10 cellular contexts compared by ENCODE assay signal in genomic region chr3:12838179-12838965, GRCh38. TPM values are rescaled to one million over a fixed set of nuclear protein-coding genes. Genes with fewer than 3 reads are reported as not detected.
DNase-seq lines count a peak whose midpoint lies in the region; ATAC-seq, FAIRE-seq and TF ChIP-seq lines count a peak whose summit lies in the region.
"Had no signal": no experiment of that assay in that cellular context is flagged by ENCODE, and none has a peak within 500 bp of the region (broad histone marks: within the 10 kb centered on the region; RNA-seq: fewer than 3 reads in every experiment).

No MANE protein-coding gene starts in this region.

- no peak for FAIRE-seq in H1 (lab: Jason Lieb, UNC)

- no peaks in the 10 kb centered on the region for H3K9me2 ChIP-seq in OCI-LY1 (ENCODE audit: low read depth, low read length)

- H4K5ac ChIP-seq in H1 (ENCODE audit: insufficient read length, low read depth, low read length): no peak overlapping the region

- CTCF ChIA-PET in H1 (lab: Charles Lee; ENCODE audit: partially characterized antibody): interaction anchor here (0.6 to 1.4 kb wide), 5 partner anchors 23 to 452 kb away, joined by 3 to 5 read pairs (median 4); no protein-coding TSS in a partner anchor

- H3K9ac ChIP-seq in OCI-LY1 (ENCODE audit: low read length) (no peak overlapping the region; the same call in 1 of the 2 replicates), H1 (replicated peaks in 1 of 4; ENCODE audit: extremely low read depth in 1 of 4, low read depth in 3 of 4, low read length in 3 of 4) (no peak overlapping the region; a peak in 1 of 7 replicates)

- peaks cover 77% of the 10 kb centered on the region for H3K36me3 Mint-ChIP-seq in activated CD4-positive, alpha-beta T cell treated with anti-CD3 and anti-CD28 coated beads, Interleukin-2, amount 10 ng/mL, durations not matched to agents 24 days and 14 days (ENCODE audit: low read depth)

- peak overlapping the region; percentile 98 for H3K4me3 ChIP-seq in OCI-LY1 (ENCODE audit: low read depth, low read length, poor library complexity, severe bottlenecking)
- peak overlapping the region in 2 of 4 experiments; percentile 19 to 90; a peak in 2 of 8 replicates for H3K4me3 ChIP-seq in H1 (ENCODE audit: extremely low read depth in 1 of 4, insufficient read depth in 2 of 4, low read depth in 3 of 4, low read length in 4 of 4)
- peak overlapping the region; percentile 23 for H3K4me3 ChIP-seq in retinal pigment epithelial cell (ENCODE audit: low read length)
- H3K4me3 ChIP-seq: thyroid gland had no signal

- H2BK20ac ChIP-seq in H1 (ENCODE audit: low read length): no peak overlapping the region

- H3K27me3 ChIP-seq in OCI-LY1 (ENCODE audit: insufficient read depth, low read length) (no peaks in the 10 kb centered on the region), H1 (replicated peaks in 1 of 4; ENCODE audit: control insufficient read depth in 3 of 4, extremely low read depth in 1 of 4, insufficient read depth in 3 of 4, low read length in 3 of 4) (no peaks in the 10 kb centered on the region)
- H3K27me3 ChIP-seq: thyroid gland had no signal

- H3F3A ChIP-seq in OCI-LY1 (ENCODE audit: insufficient read depth, low read length): no peaks in the 10 kb centered on the region

- H2BK12ac ChIP-seq in H1 (ENCODE audit: low read depth, low read length): no peak overlapping the region

- no peak for TF ChIP-seq RAD21 in H1 (IDR thresholded peaks at IDR 0.05 in 1 of 2, conservative IDR thresholded peaks at IDR 0.05 in 1 of 2; ENCODE audit: low read depth in 2 of 2, low read length in 2 of 2)

- H3K14ac ChIP-seq in H1 (ENCODE audit: insufficient read length): no peak overlapping the region

- no peak for TF ChIP-seq CTCF in OCI-LY1 (IDR thresholded peaks at IDR 0.05; ENCODE audit: low read length)
- TF ChIP-seq CTCF in H1 (IDR thresholded peaks at IDR 0.05; ENCODE audit: control extremely low read depth in 1 of 3, insufficient read depth in 1 of 3, low read depth in 1 of 3, low read length in 3 of 3): no peak
- no peak for TF ChIP-seq CTCF in retinal pigment epithelial cell (conservative IDR thresholded peaks at IDR 0.05; ENCODE audit: low read depth, low read length)

- H3K18ac ChIP-seq in H1 (ENCODE audit: extremely low read depth, low read length): no peak overlapping the region

- no peak overlapping the region for H3K4ac ChIP-seq in H1 (replicated peaks; ENCODE audit: insufficient read length, low read depth, low read length)

- DNase-seq in activated CD4-positive, alpha-beta T cell treated with anti-CD3 and anti-CD28 coated beads, Interleukin-2, amount 10 ng/mL, durations not matched to agents 24 days and 14 days: no peak
- DNase-seq in activated CD4-positive, alpha-beta T cell treated with anti-CD3 and anti-CD28 coated beads, Interleukin-2, amount 50 U/mL, for 1 hour: no peak
- DNase-seq in H1 (ENCODE audit: low read depth in 1 of 2, low spot score in 2 of 2): no peak
- DNase-seq in retinal pigment epithelial cell (ENCODE audit: low read depth): no peak
- DNase-seq in amygdala (lab: John Stamatoyannopoulos, UW): no peak
- no peak for DNase-seq in NCI-H1694 (lab: John Stamatoyannopoulos, UW)
- DNase-seq: thyroid gland had no signal

- no peak overlapping the region for H4K8ac ChIP-seq in H1 (ENCODE audit: extremely low read depth, insufficient read depth, low read length)

- POLR2A ChIA-PET in H1 (lab: Charles Lee; ENCODE audit: partially characterized antibody): interaction anchor here (0.8 to 20.9 kb wide), 14 partner anchors 10 to 68 kb away, joined by 4 to 661 read pairs (median 5); partner anchors contain the start of gene CAND2

- no peaks in the 10 kb centered on the region for H3K9me3 Mint-ChIP-seq in activated CD4-positive, alpha-beta T cell treated with anti-CD3 and anti-CD28 coated beads, Interleukin-2, amount 10 ng/mL, durations not matched to agents 24 days and 14 days

- H3K4me1 ChIP-seq in OCI-LY1 (ENCODE audit: insufficient read depth, low read length, severe bottlenecking): peaks cover 32% of the 10 kb centered on the region
- H3K4me1 ChIP-seq in H1 (replicated peaks in 1 of 4; ENCODE audit: control insufficient read depth in 3 of 4, insufficient read depth in 4 of 4, low read length in 3 of 4): peaks cover 8 to 19% (median 14%) of the 10 kb centered on the region in 4 experiments

- H3K27me3 Mint-ChIP-seq in activated CD4-positive, alpha-beta T cell treated with anti-CD3 and anti-CD28 coated beads, Interleukin-2, amount 10 ng/mL, durations not matched to agents 24 days and 14 days: no peaks in the 10 kb centered on the region

- H4K91ac ChIP-seq in H1 (replicated peaks; ENCODE audit: insufficient read length, low read length): no peak overlapping the region

- H2BK15ac ChIP-seq in H1 (ENCODE audit: low read length): no peak overlapping the region

- no peak overlapping the region for H2AK5ac ChIP-seq in H1 (ENCODE audit: low read depth, low read length)

- peak overlapping the region; percentile 82 for H3K27ac Mint-ChIP-seq in activated CD4-positive, alpha-beta T cell treated with anti-CD3 and anti-CD28 coated beads, Interleukin-2, amount 10 ng/mL, durations not matched to agents 24 days and 14 days

- H4K20me1 ChIP-seq in OCI-LY1 (ENCODE audit: insufficient read depth, low read length): 0 out of 2 replicates have a peak, but pooled peaks cover 3% of the 10 kb centered on the region
- peaks cover 28 to 45% of the 10 kb centered on the region in 2 experiments for H4K20me1 ChIP-seq in H1 (replicated peaks in 1 of 2; ENCODE audit: control insufficient read depth in 1 of 2, insufficient read depth in 2 of 2, low read length in 2 of 2)

- no peak overlapping the region for H2BK5ac ChIP-seq in H1 (ENCODE audit: low read depth, low read length)

- H3K4me2 ChIP-seq in OCI-LY1 (ENCODE audit: low read length): peak overlapping the region; percentile 79
- peak overlapping the region; percentile 96 to 100 for H3K4me2 ChIP-seq in H1 (ENCODE audit: insufficient read depth in 1 of 2, low read depth in 2 of 2, low read length in 2 of 2)

- H3K27ac ChIP-seq in OCI-LY1 (ENCODE audit: low read depth, low read length, poor library complexity, severe bottlenecking) (no peak overlapping the region), H1 (ENCODE audit: low read depth, low read length) (no peak overlapping the region)
- H3K27ac ChIP-seq: thyroid gland had no signal

- no peak overlapping the region for H2BK120ac ChIP-seq in H1 (replicated peaks; ENCODE audit: low read depth, low read length)

- no peak for TF ChIP-seq EP300 in H1 (IDR thresholded peaks at IDR 0.05; ENCODE audit: borderline replicate concordance in 1 of 2, low read depth in 2 of 2, low read length in 2 of 2)

- H3K4me1 Mint-ChIP-seq in activated CD4-positive, alpha-beta T cell treated with anti-CD3 and anti-CD28 coated beads, Interleukin-2, amount 10 ng/mL, durations not matched to agents 24 days and 14 days: peaks cover 43% of the 10 kb centered on the region

- H3K79me1 ChIP-seq in H1 (ENCODE audit: low read depth, low read length): peaks cover 12% of the 10 kb centered on the region

- peak; percentile 51 to 59; a peak in 2 of 3 replicates for TF ChIP-seq POLR2A in H1 (IDR thresholded peaks at IDR 0.05; ENCODE audit: control extremely low read depth in 1 of 2, low read depth in 2 of 2, low read length in 2 of 2)

- no peak overlapping the region for H3K56ac ChIP-seq in H1 (replicated peaks; ENCODE audit: insufficient read length, low read depth, low read length)

- peaks cover 77% of the 10 kb centered on the region for H3K36me3 ChIP-seq in OCI-LY1 (ENCODE audit: insufficient read depth, low read length)
- H3K36me3 ChIP-seq in H1 (ENCODE audit: control insufficient read depth in 2 of 4, insufficient read depth in 4 of 4, low read length in 3 of 4): peaks cover 54 to 73% (median 67%) of the 10 kb centered on the region in 4 experiments

- no peak overlapping the region for H3K23ac ChIP-seq in H1 (ENCODE audit: insufficient read length)

- H3K79me2 ChIP-seq in OCI-LY1 (ENCODE audit: insufficient read depth, low read length): peaks cover 37% of the 10 kb centered on the region
- H3K79me2 ChIP-seq in H1 (ENCODE audit: control insufficient read depth in 1 of 2, insufficient read depth in 2 of 2, low read length in 2 of 2): peaks cover 21 to 58% of the 10 kb centered on the region in 2 experiments

- peak overlapping the region; percentile 97 for H3K4me3 Mint-ChIP-seq in activated CD4-positive, alpha-beta T cell treated with anti-CD3 and anti-CD28 coated beads, Interleukin-2, amount 10 ng/mL, durations not matched to agents 24 days and 14 days

- H3K9me3 ChIP-seq in OCI-LY1 (ENCODE audit: low read length): no peaks in the 10 kb centered on the region
- H3K9me3 ChIP-seq in H1 (ENCODE audit: insufficient read depth in 2 of 2, low read depth in 1 of 2, low read length in 1 of 2): no peaks in the 10 kb centered on the region
- H3K9me3 ChIP-seq: thyroid gland had no signal

- no peak for ATAC-seq in GM19328 (IDR thresholded peaks at IDR 0.05; ENCODE audit: unreplicated experiment)
- ATAC-seq: Panc1 had no signal

- H2AFZ ChIP-seq in OCI-LY1 (ENCODE audit: low read length) (no peak overlapping the region), H1 (ENCODE audit: low read length) (no peak overlapping the region)

- peaks cover 10% of the 10 kb centered on the region for H3K23me2 ChIP-seq in H1 (ENCODE audit: low read depth, low read length)

- 93% methylated on average over 13 of the region's 13 CpGs; no CpG with 5 or more reads in 1 of the 2 experiments for WGBS in H1 (ENCODE audit: extremely low coverage in 1 of 2, insufficient coverage in 1 of 2, insufficient read length in 1 of 2, insufficient replicate concordance in 2 of 2, low coverage in 1 of 2, low lambda C conversion rate in 2 of 2, missing lambda C conversion rate in 1 of 2), 2 experiments

- intact Hi-C loops in activated CD4-positive, alpha-beta T cell treated with anti-CD3 and anti-CD28 coated beads, Interleukin-2, amount 10 ng/mL, durations not matched to agents 24 days and 14 days (cut with micrococcal nuclease): no loop called here

RNA-seq across cellular contexts. Expression of gene RPL32, which starts 3.0 kb away (rescaled TPM):
- 2,085 and 2,113 TPM in 2 replicates for total RNA-seq in activated CD4-positive, alpha-beta T cell treated with anti-CD3 and anti-CD28 coated beads, Interleukin-2, amount 10 ng/mL, durations not matched to agents 24 days and 14 days
- total RNA-seq in H1 (2021; fragmentation: NEBNext Ultra II Directional; extraction: Animal tissue kit (Norgen Biotek cat#: 25700)): 1,954 and 2,043 TPM in 2 replicates
- polyA plus RNA-seq in H1 (2011; rRNA removed): 995 and 1,443 TPM in 2 replicates
- polyA plus RNA-seq in H1 (2011; cell fraction: cytosol; rRNA removed): 2,045 TPM
- polyA plus RNA-seq in H1 (2011; cell fraction: nucleus; rRNA removed): 1,718 TPM
- polyA plus RNA-seq in H1 (2012, experiment 1 of 2): 3,098 to 3,462 TPM (median 3,192 TPM) in 4 replicates
- polyA plus RNA-seq in H1 (2012, experiment 2 of 2): 2,207 TPM
- 1,804 TPM for polyA plus RNA-seq in H1 (2013, experiment 1 of 2)
- 1,790 TPM for polyA plus RNA-seq in H1 (2013, experiment 2 of 2)
- polyA minus RNA-seq in H1 (2011; rRNA and poly(A)+ RNA removed): 1,055 and 1,349 TPM in 2 replicates
- 973 TPM for polyA minus RNA-seq in H1 (2011; cell fraction: cytosol; rRNA and poly(A)+ RNA removed)
- 656 TPM for polyA minus RNA-seq in H1 (2011; cell fraction: nucleus; rRNA and poly(A)+ RNA removed)

RNA-seq across cellular contexts. Expression of gene CAND2, which starts 41.9 kb away (rescaled TPM):
- total RNA-seq in activated CD4-positive, alpha-beta T cell treated with anti-CD3 and anti-CD28 coated beads, Interleukin-2, amount 10 ng/mL, durations not matched to agents 24 days and 14 days: 0.71 and 0.75 TPM in 2 replicates
- 8.7 and 11.2 TPM in 2 replicates for total RNA-seq in H1 (2021; fragmentation: NEBNext Ultra II Directional; extraction: Animal tissue kit (Norgen Biotek cat#: 25700))
- polyA plus RNA-seq in H1 (2011; rRNA removed): 8.7 and 12.0 TPM in 2 replicates
- 9.2 TPM for polyA plus RNA-seq in H1 (2011; cell fraction: cytosol; rRNA removed)
- 20.3 TPM for polyA plus RNA-seq in H1 (2011; cell fraction: nucleus; rRNA removed)
- 5.3 to 10.4 TPM (median 9.1 TPM) in 4 replicates for polyA plus RNA-seq in H1 (2012, experiment 1 of 2)
- 7.4 TPM for polyA plus RNA-seq in H1 (2012, experiment 2 of 2)
- 4.0 TPM for polyA plus RNA-seq in H1 (2013, experiment 1 of 2)
- 3.4 TPM for polyA plus RNA-seq in H1 (2013, experiment 2 of 2)
- 11.0 and 15.6 TPM in 2 replicates for polyA minus RNA-seq in H1 (2011; rRNA and poly(A)+ RNA removed)
- 7.3 TPM for polyA minus RNA-seq in H1 (2011; cell fraction: cytosol; rRNA and poly(A)+ RNA removed)
- 17.4 TPM for polyA minus RNA-seq in H1 (2011; cell fraction: nucleus; rRNA and poly(A)+ RNA removed)
